In genomic region chr11:17991799-17992433, GRCh38 we compare ENCODE assay signal across 8 cellular contexts. TPM values are rescaled to one million over a fixed set of nuclear protein-coding genes. Genes with fewer than 3 reads are reported as not detected.
DNase-seq lines count a peak whose midpoint lies in the region; ATAC-seq and TF ChIP-seq lines count a peak whose summit lies in the region.

No MANE protein-coding gene starts in this region.

- peaks cover 40% of the 10 kb centered on the region for H3K36me3 Mint-ChIP-seq in brain

- DNase-seq in NCI-H2171 treated with DMSO at 0.1 percent for 48 hours (lab: John Stamatoyannopoulos, UW) (peak; percentile 12), NCI-H2171 (lab: John Stamatoyannopoulos, UW) (no peak), SK-MEL-5 (ENCODE audit: low read depth, low spot score) (peak; percentile 75), kidney epithelial cell (ENCODE audit: low read depth) (no peak)
- peak; percentile 26 for DNase-seq in stimulated activated naive CD4-positive, alpha-beta T cell treated with Interleukin-2 at 50 U/mL for 16 hours (lab: John Stamatoyannopoulos, UW)

- no peaks in the 10 kb centered on the region for H3K9me3 Mint-ChIP-seq in brain

- H3K27me3 Mint-ChIP-seq in brain: no peaks in the 10 kb centered on the region

- peak overlapping the region in 1 of 5 experiments; percentile 20 for H3K27ac Mint-ChIP-seq in brain

- H3K4me3 ChIP-seq in kidney epithelial cell (ENCODE audit: low read depth, low read length): no peak overlapping the region

- peak; percentile 73 for ATAC-seq in GM21717 (IDR thresholded peaks at IDR 0.05; ENCODE audit: unreplicated experiment)

- in situ Hi-C loops in SK-MEL-5 (cut with HindIII; ENCODE audit: low pct_unique_long_range_greater_than_20kb, low sequenced_read_pairs): no loop called here

- no peaks in the 10 kb centered on the region for H3K36me3 ChIP-seq in kidney epithelial cell (ENCODE audit: control insufficient read depth, insufficient read depth, low read length)

- peaks cover 4% of the 10 kb centered on the region for H3K4me1 Mint-ChIP-seq in brain

- TF ChIP-seq CTCF in LNCAP (IDR thresholded peaks at IDR 0.05) (peak; percentile 82), brain (conservative IDR thresholded peaks at IDR 0.05) (peak; percentile 62 to 78), kidney epithelial cell (IDR thresholded peaks at IDR 0.05; ENCODE audit: insufficient read depth, low read length, poor library complexity, severe bottlenecking) (peak; percentile 85)

- no peak overlapping the region for H3K4me3 Mint-ChIP-seq in brain

- H3K27me3 ChIP-seq in kidney epithelial cell (ENCODE audit: control insufficient read depth, insufficient read depth, low read length): no peaks in the 10 kb centered on the region

RNA-seq across cellular contexts. Expression of gene SERGEF, which starts 20.9 kb away (rescaled TPM):
- total RNA-seq in SK-MEL-5 (2014; rRNA removed; shearing (Covaris generic)): 24.1 and 35.1 TPM in 2 replicates
- 21.9 and 24.9 TPM in 2 replicates for polyA plus RNA-seq in SK-MEL-5 (2015; cell fraction: cytosol; rRNA removed)
- 27.5 and 37.5 TPM in 2 replicates for polyA plus RNA-seq in SK-MEL-5 (2015; cell fraction: nucleus; rRNA removed)
- 92.1 TPM for polyA plus RNA-seq in brain (ENCODE audit: insufficient read depth, low read depth, low replicate concordance)
- total RNA-seq in kidney epithelial cell: 20.5 and 27.0 TPM in 2 replicates

RNA-seq across cellular contexts. Expression of gene TPH1, which starts 54.2 kb away (rescaled TPM):
- 0.11 TPM in 1 of 2 replicates, not detected in the other for total RNA-seq in SK-MEL-5 (2014; rRNA removed; shearing (Covaris generic))
- 0.01 and 0.04 TPM in 2 replicates for polyA plus RNA-seq in SK-MEL-5 (2015; cell fraction: cytosol; rRNA removed)
- polyA plus RNA-seq in SK-MEL-5 (2015; cell fraction: nucleus; rRNA removed): 2.0 and 3.3 TPM in 2 replicates
- not detected for polyA plus RNA-seq in brain (ENCODE audit: insufficient read depth, low read depth, low replicate concordance)
- 0.07 and 0.38 TPM in 2 replicates for total RNA-seq in kidney epithelial cell

Comparison
In these comparisons a context has a peak if more than half of its experiments do, and no peak if none do; other contexts are left out.
1. DNase-seq: peak in NCI-H2171 treated with DMSO at 0.1 percent for 48 hours (single experiment), SK-MEL-5 (single experiment) and stimulated activated naive CD4-positive, alpha-beta T cell treated with Interleukin-2 at 50 U/mL for 16 hours (single experiment); none in NCI-H2171 (single experiment) and kidney epithelial cell (single experiment).
2. Peak in every context shown above with its lines, with median percentiles within 50 percentile points of each other: CTCF ChIP-seq.